ENCODE assay signal across 18 cellular contexts in the genomic region with DNA sequence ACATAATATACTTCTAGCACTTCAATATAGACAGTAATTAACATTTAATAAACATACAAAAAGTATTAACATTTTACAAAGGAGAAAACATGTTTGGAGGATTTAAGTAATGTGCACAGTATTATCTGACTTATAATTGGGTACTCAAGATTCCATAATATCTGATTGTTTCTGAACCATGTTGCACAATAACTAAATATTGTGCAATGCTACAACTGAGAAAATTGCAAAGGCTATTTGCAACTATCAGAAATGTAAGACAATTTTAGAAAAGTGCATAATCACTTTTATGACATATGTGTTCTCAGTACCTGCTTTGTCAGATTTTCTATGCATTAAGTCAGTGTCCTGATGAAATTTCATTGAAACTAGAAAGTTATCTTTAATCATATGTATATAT.
DNase-seq lines count a peak whose midpoint lies in the region; ATAC-seq, FAIRE-seq and TF ChIP-seq lines count a peak whose summit lies in the region.
"Had no signal": no experiment of that assay in that cellular context is flagged by ENCODE, and none has a peak within 500 bp of the region (broad histone marks: within the 10 kb centered on the region; RNA-seq: fewer than 3 reads in every experiment).

No MANE protein-coding gene starts in this region.

- TF ChIP-seq CTCF in MCF 10A (IDR thresholded peaks at IDR 0.05; ENCODE audit: unreplicated experiment) (no peak), breast epithelium (IDR thresholded peaks at IDR 0.05) (no peak), bronchial epithelial cell (IDR thresholded peaks at IDR 0.05; ENCODE audit: insufficient read depth, low read length, severe bottlenecking) (no peak), fibroblast of pulmonary artery (IDR thresholded peaks at IDR 0.05; ENCODE audit: low read length, missing control alignments) (no peak)

- no peaks in the 10 kb centered on the region for H3K9me3 ChIP-seq in breast epithelium
- H3K9me3 ChIP-seq: BLaER1, Caco-2 had no signal

- H3K27ac ChIP-seq in breast epithelium: no peak overlapping the region
- H3K27ac ChIP-seq: BLaER1, GM23248 had no signal

- ATAC-seq in HG03025 (IDR thresholded peaks at IDR 0.05; ENCODE audit: low FRiP score, unreplicated experiment): no peak
- ATAC-seq: HCT116 had no signal

- DNase-seq in MCF 10A (ENCODE audit: unreplicated experiment) (peak; percentile 26), breast epithelium (ENCODE audit: low spot score in 2 of 2) (no peak), bronchial epithelial cell (ENCODE audit: low read depth) (peak; percentile 9), fibroblast of pulmonary artery (ENCODE audit: low read depth) (peak; percentile 68), NCI-H1105 (lab: John Stamatoyannopoulos, UW) (no peak)
- no peak for DNase-seq in activated CD4-positive, alpha-beta T cell treated with anti-CD3 and anti-CD28 coated beads, Interleukin-2, amount 10 ng/mL, durations not matched to agents 7 days and 5 days
- DNase-seq: 8988T; AML-193; Caco-2; CD8-positive, alpha-beta memory T cell; DMS53; GF-D8; GM23248 had no signal

- H3K9me3 Mint-ChIP-seq in MCF 10A (ENCODE audit: unreplicated experiment): no peaks in the 10 kb centered on the region
- H3K9me3 Mint-ChIP-seq in activated CD4-positive, alpha-beta T cell treated with anti-CD3 and anti-CD28 coated beads, Interleukin-2, amount 10 ng/mL, durations not matched to agents 7 days and 5 days: no peaks in the 10 kb centered on the region

- H3K27me3 Mint-ChIP-seq in MCF 10A (ENCODE audit: insufficient read depth, unreplicated experiment): no peaks in the 10 kb centered on the region
- no peaks in the 10 kb centered on the region for H3K27me3 Mint-ChIP-seq in activated CD4-positive, alpha-beta T cell treated with anti-CD3 and anti-CD28 coated beads, Interleukin-2, amount 10 ng/mL, durations not matched to agents 7 days and 5 days
- H3K27me3 Mint-ChIP-seq: CD8-positive, alpha-beta memory T cell had no signal

- no peak for FAIRE-seq in bronchial epithelial cell (lab: Jason Lieb, UNC)
- FAIRE-seq: GM19239, H54 had no signal

- H3K4me1 Mint-ChIP-seq in MCF 10A (ENCODE audit: insufficient read depth, unreplicated experiment): no peaks in the 10 kb centered on the region
- no peaks in the 10 kb centered on the region for H3K4me1 Mint-ChIP-seq in activated CD4-positive, alpha-beta T cell treated with anti-CD3 and anti-CD28 coated beads, Interleukin-2, amount 10 ng/mL, durations not matched to agents 7 days and 5 days
- H3K4me1 Mint-ChIP-seq: CD8-positive, alpha-beta memory T cell had no signal

- no TSS peak for BruUV-seq in MCF 10A (replicated peaks; lab: Mats Ljungman, UMichigan)

- POLR2A ChIA-PET in MCF 10A (lab: Yijun Ruan, JAX): no interaction called here
- POLR2A ChIA-PET in activated CD4-positive, alpha-beta T cell treated with anti-CD3 and anti-CD28 coated beads, Interleukin-2, amount 10 ng/mL, durations not matched to agents 7 days and 5 days (lab: Charles Lee): no interaction called here

- no peak overlapping the region for H3K4me3 Mint-ChIP-seq in MCF 10A (ENCODE audit: unreplicated experiment)
- no peak overlapping the region for H3K4me3 Mint-ChIP-seq in activated CD4-positive, alpha-beta T cell treated with anti-CD3 and anti-CD28 coated beads, Interleukin-2, amount 10 ng/mL, durations not matched to agents 7 days and 5 days
- H3K4me3 Mint-ChIP-seq: CD8-positive, alpha-beta memory T cell had no signal

- H3K36me3 ChIP-seq in breast epithelium (no peaks in the 10 kb centered on the region), bronchial epithelial cell (ENCODE audit: control insufficient read depth, insufficient read depth, low read length) (no peaks in the 10 kb centered on the region)
- H3K36me3 ChIP-seq: BLaER1 had no signal

- no peaks in the 10 kb centered on the region for H3K27me3 ChIP-seq in breast epithelium
- H3K27me3 ChIP-seq in bronchial epithelial cell (ENCODE audit: control insufficient read depth, insufficient read depth, low read length): no peaks in the 10 kb centered on the region
- H3K27me3 ChIP-seq: BLaER1 had no signal

- no peaks in the 10 kb centered on the region for H3K36me3 Mint-ChIP-seq in MCF 10A (ENCODE audit: insufficient read depth, unreplicated experiment)
- no peaks in the 10 kb centered on the region for H3K36me3 Mint-ChIP-seq in activated CD4-positive, alpha-beta T cell treated with anti-CD3 and anti-CD28 coated beads, Interleukin-2, amount 10 ng/mL, durations not matched to agents 7 days and 5 days (ENCODE audit: low read depth)
- H3K36me3 Mint-ChIP-seq: CD8-positive, alpha-beta memory T cell had no signal

- H3K4me1 ChIP-seq in breast epithelium: no peaks in the 10 kb centered on the region
- H3K4me1 ChIP-seq: BLaER1, Caco-2 had no signal

- CTCF ChIA-PET in MCF 10A (lab: Yijun Ruan, JAX): interaction anchor here (0.6 kb wide), 1 partner anchor 198 kb away, joined by 3 read pairs; no protein-coding TSS in a partner anchor
- CTCF ChIA-PET in activated CD4-positive, alpha-beta T cell treated with anti-CD3 and anti-CD28 coated beads, Interleukin-2, amount 10 ng/mL, durations not matched to agents 7 days and 5 days (lab: Charles Lee): no interaction called here

- H3K27ac Mint-ChIP-seq in MCF 10A (ENCODE audit: low read depth, unreplicated experiment): no peak overlapping the region
- no peak overlapping the region for H3K27ac Mint-ChIP-seq in activated CD4-positive, alpha-beta T cell treated with anti-CD3 and anti-CD28 coated beads, Interleukin-2, amount 10 ng/mL, durations not matched to agents 7 days and 5 days
- H3K27ac Mint-ChIP-seq: CD8-positive, alpha-beta memory T cell had no signal

- H3K4me3 ChIP-seq in breast epithelium (no peak overlapping the region), bronchial epithelial cell (ENCODE audit: low read depth, low read length) (no peak overlapping the region), fibroblast of pulmonary artery (replicated peaks; ENCODE audit: low read depth, low read length) (no peak overlapping the region)
- H3K4me3 ChIP-seq: BLaER1, GM23248 had no signal

- TF ChIP-seq POLR2A in breast epithelium (IDR thresholded peaks at IDR 0.05): no peak

- intact Hi-C loops in MCF 10A (cut with micrococcal nuclease): no loop called here
- intact Hi-C loops in breast epithelium (cut with DNase I; ENCODE audit: low total_unique reads): no loop called here

Comparison
In these comparisons a context has a peak if more than half of its experiments do, and no peak if none do; other contexts are left out.
1. DNase-seq: peak in MCF 10A (single experiment), bronchial epithelial cell (single experiment) and fibroblast of pulmonary artery (single experiment); none in breast epithelium (0 of 2), activated CD4-positive, alpha-beta T cell treated with anti-CD3 and anti-CD28 coated beads, Interleukin-2, amount 10 ng/mL, durations not matched to agents 7 days and 5 days (single experiment) and NCI-H1105 (single experiment).